Comparison of ENCODE assay signal across 8 cellular contexts in the genomic region with DNA sequence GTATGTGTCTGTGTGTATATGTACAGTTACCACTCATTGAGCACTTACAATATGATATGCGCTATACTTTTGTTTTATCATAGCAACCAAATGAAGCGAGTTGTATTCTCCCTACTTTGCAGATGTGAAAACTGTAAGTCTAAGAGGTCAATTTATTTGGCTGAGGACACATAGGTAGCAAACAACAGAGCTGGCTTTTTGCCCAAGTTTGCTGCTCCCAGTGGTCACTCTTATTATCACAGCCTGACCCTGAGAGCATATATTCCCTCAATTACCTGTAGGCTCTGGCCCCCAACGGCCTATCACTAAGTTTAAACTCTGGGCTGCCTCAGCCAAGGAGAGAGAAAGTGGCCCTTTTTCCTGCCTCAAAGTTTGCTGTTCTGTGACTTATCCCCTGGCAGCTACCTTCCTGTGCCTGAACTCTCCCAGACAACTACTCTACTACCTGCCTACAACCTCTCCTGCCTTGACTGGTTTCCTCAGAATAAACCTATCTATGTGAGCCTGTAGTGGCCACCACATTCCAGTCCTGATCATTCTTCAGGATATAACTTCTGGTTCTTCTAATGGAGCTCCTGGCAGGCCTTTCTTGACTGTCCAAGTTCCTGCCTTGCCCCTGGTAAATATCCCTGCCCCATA.
DNase-seq lines count a peak whose midpoint lies in the region; ATAC-seq and TF ChIP-seq lines count a peak whose summit lies in the region.

No MANE protein-coding gene starts in this region.

- peak; percentile 72 for TF ChIP-seq CTCF in glutamatergic neuron (IDR thresholded peaks at IDR 0.05; ENCODE audit: partially characterized antibody, unreplicated experiment)
- peak in 1 of 4 experiments; percentile 26 for TF ChIP-seq CTCF in sigmoid colon (IDR thresholded peaks at IDR 0.05)
- peak in 1 of 3 experiments; percentile 28 for TF ChIP-seq CTCF in ascending aorta (IDR thresholded peaks at IDR 0.05)

- no peak for TF ChIP-seq EP300 in sigmoid colon (IDR thresholded peaks at IDR 0.05)

- DNase-seq in ELR (ENCODE audit: low read depth), result peak; percentile 56
- DNase-seq in RPMI7951 (ENCODE audit: low read depth), result peak; percentile 41
- DNase-seq in glutamatergic neuron, result peak; percentile 25
- DNase-seq in sigmoid colon, result no peak
- DNase-seq in activated CD8-positive, alpha-beta memory T cell treated with anti-CD3 and anti-CD28 coated beads for 24 hours, result no peak
- DNase-seq in ascending aorta (ENCODE audit: low spot score in 2 of 2), result no peak

- H3K27me3 ChIP-seq in sigmoid colon (no peaks in the 10 kb centered on the region), ascending aorta (no peaks in the 10 kb centered on the region)

- H3K4me1 Mint-ChIP-seq in glutamatergic neuron (ENCODE audit: low read depth, unreplicated experiment), result no peaks in the 10 kb centered on the region

- intact Hi-C loops in sigmoid colon (cut with DNase I) (no loop called here), ascending aorta (cut with DNase I) (no loop called here)

- H3K36me3 ChIP-seq in sigmoid colon (no peaks in the 10 kb centered on the region), ascending aorta (no peaks in the 10 kb centered on the region)

- H3K9me3 ChIP-seq in sigmoid colon, result no peaks in the 10 kb centered on the region
- no peaks in the 10 kb centered on the region for H3K9me3 ChIP-seq in ascending aorta

- H3K27ac ChIP-seq in sigmoid colon (no peak overlapping the region), ascending aorta (no peak overlapping the region)

- H3K4me1 ChIP-seq in sigmoid colon (no peaks in the 10 kb centered on the region), ascending aorta (no peaks in the 10 kb centered on the region)

- H3K4me3 Mint-ChIP-seq in glutamatergic neuron (ENCODE audit: unreplicated experiment), result no peak overlapping the region

- WGBS in sigmoid colon, 2 donors, result 54 to 70% methylated on average over 3 of the region's 3 CpGs

- TF ChIP-seq POLR2A in sigmoid colon (IDR thresholded peaks at IDR 0.05), result no peak

- H3K9me3 Mint-ChIP-seq in glutamatergic neuron (ENCODE audit: unreplicated experiment), result peaks cover 8% of the 10 kb centered on the region

- ATAC-seq in GM19397 (IDR thresholded peaks at IDR 0.05; ENCODE audit: unreplicated experiment) (peak; percentile 89), HG03159 (IDR thresholded peaks at IDR 0.05; ENCODE audit: unreplicated experiment) (peak; percentile 95)

- H3K27me3 Mint-ChIP-seq in glutamatergic neuron (ENCODE audit: unreplicated experiment), result no peaks in the 10 kb centered on the region

- H3K4me3 ChIP-seq in sigmoid colon (no peak overlapping the region), ascending aorta (no peak overlapping the region)

- H3K36me3 Mint-ChIP-seq in glutamatergic neuron (ENCODE audit: unreplicated experiment), result peaks cover 10% of the 10 kb centered on the region

- no peak overlapping the region for H3K27ac Mint-ChIP-seq in glutamatergic neuron (ENCODE audit: unreplicated experiment)

Comparison
In these comparisons a context has a peak if more than half of its experiments do, and no peak if none do; other contexts are left out.
1. DNase-seq: peak in ELR (single experiment), RPMI7951 (single experiment) and glutamatergic neuron (single experiment); none in sigmoid colon (single experiment), activated CD8-positive, alpha-beta memory T cell treated with anti-CD3 and anti-CD28 coated beads for 24 hours (single experiment) and ascending aorta (0 of 2).